In genomic region chr1:25476186-25477097, GRCh38 we compare ENCODE assay signal across 1 cellular context.
TF ChIP-seq lines count a peak whose summit lies in the region.

No MANE protein-coding gene starts in this region.

TF ChIP-seq in K562, 482 proteins besides CTCF, POLR2A, EP300 and RAD21 (continues in another document):
- no peak for TF ChIP-seq ZNF445 (CRISPR knock-in tag; IDR thresholded peaks at IDR 0.05; ENCODE audit: low read depth)
- TF ChIP-seq ATF1 (CRISPR knock-in tag; IDR thresholded peaks at IDR 0.05), result no peak
- no peak for TF ChIP-seq ATF1 (tag; IDR thresholded peaks at IDR 0.05)
- TF ChIP-seq SMC3 (conservative IDR thresholded peaks at IDR 0.05; ENCODE audit: insufficient read depth, low read depth, low read length), result no peak
- TF ChIP-seq JUNB (CRISPR knock-in tag; conservative IDR thresholded peaks at IDR 0.05), result no peak
- TF ChIP-seq, protein P1, sequence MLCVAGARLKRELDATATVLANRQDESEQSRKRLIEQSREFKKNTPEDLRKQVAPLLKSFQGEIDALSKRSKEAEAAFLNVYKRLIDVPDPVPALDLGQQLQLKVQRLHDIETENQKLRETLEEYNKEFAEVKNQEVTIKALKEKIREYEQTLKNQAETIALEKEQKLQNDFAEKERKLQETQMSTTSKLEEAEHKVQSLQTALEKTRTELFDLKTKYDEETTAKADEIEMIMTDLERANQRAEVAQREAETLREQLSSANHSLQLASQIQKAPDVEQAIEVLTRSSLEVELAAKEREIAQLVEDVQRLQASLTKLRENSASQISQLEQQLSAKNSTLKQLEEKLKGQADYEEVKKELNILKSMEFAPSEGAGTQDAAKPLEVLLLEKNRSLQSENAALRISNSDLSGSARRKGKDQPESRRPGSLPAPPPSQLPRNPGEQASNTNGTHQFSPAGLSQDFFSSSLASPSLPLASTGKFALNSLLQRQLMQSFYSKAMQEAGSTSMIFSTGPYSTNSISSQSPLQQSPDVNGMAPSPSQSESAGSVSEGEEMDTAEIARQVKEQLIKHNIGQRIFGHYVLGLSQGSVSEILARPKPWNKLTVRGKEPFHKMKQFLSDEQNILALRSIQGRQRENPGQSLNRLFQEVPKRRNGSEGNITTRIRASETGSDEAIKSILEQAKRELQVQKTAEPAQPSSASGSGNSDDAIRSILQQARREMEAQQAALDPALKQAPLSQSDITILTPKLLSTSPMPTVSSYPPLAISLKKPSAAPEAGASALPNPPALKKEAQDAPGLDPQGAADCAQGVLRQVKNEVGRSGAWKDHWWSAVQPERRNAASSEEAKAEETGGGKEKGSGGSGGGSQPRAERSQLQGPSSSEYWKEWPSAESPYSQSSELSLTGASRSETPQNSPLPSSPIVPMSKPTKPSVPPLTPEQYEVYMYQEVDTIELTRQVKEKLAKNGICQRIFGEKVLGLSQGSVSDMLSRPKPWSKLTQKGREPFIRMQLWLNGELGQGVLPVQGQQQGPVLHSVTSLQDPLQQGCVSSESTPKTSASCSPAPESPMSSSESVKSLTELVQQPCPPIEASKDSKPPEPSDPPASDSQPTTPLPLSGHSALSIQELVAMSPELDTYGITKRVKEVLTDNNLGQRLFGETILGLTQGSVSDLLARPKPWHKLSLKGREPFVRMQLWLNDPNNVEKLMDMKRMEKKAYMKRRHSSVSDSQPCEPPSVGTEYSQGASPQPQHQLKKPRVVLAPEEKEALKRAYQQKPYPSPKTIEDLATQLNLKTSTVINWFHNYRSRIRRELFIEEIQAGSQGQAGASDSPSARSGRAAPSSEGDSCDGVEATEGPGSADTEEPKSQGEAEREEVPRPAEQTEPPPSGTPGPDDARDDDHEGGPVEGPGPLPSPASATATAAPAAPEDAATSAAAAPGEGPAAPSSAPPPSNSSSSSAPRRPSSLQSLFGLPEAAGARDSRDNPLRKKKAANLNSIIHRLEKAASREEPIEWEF (CRISPR knock-in tag; IDR thresholded peaks at IDR 0.05), result no peak
- TF ChIP-seq KDM1A (IDR thresholded peaks at IDR 0.05), result peak; percentile 75 to 82
- TF ChIP-seq, protein P2, sequence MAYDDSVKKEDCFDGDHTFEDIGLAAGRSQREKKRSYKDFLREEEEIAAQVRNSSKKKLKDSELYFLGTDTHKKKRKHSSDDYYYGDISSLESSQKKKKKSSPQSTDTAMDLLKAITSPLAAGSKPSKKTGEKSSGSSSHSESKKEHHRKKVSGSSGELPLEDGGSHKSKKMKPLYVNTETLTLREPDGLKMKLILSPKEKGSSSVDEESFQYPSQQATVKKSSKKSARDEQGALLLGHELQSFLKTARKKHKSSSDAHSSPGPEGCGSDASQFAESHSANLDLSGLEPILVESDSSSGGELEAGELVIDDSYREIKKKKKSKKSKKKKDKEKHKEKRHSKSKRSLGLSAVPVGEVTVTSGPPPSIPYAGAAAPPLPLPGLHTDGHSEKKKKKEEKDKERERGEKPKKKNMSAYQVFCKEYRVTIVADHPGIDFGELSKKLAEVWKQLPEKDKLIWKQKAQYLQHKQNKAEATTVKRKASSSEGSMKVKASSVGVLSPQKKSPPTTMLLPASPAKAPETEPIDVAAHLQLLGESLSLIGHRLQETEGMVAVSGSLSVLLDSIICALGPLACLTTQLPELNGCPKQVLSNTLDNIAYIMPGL (CRISPR knock-in tag; IDR thresholded peaks at IDR 0.05), result no peak
- no peak for TF ChIP-seq TFAM (CRISPR knock-in tag; conservative IDR thresholded peaks at IDR 0.05)
- no peak for TF ChIP-seq ARNT (IDR thresholded peaks at IDR 0.05)
- no peak for TF ChIP-seq POU5F1 (IDR thresholded peaks at IDR 0.05; ENCODE audit: borderline replicate concordance, low read depth, low read length, partially characterized antibody)
- TF ChIP-seq U2AF1 (optimal IDR thresholded peaks at IDR 0.05; ENCODE audit: low read depth, low read length), result no peak
- no peak for TF ChIP-seq PHF8 (IDR thresholded peaks at IDR 0.05; ENCODE audit: borderline replicate concordance, low read length)
- peak in 1 of 2 experiments; percentile 65; a peak in 2 of 4 replicates for TF ChIP-seq RCOR1 (IDR thresholded peaks at IDR 0.05; ENCODE audit: borderline replicate concordance in 1 of 2, low read depth in 2 of 2, low read length in 2 of 2)
- no peak for TF ChIP-seq PML (IDR thresholded peaks at IDR 0.05; ENCODE audit: low read length)
- no peak for TF ChIP-seq KHSRP (IDR thresholded peaks at IDR 0.05)
- TF ChIP-seq, protein P3, sequence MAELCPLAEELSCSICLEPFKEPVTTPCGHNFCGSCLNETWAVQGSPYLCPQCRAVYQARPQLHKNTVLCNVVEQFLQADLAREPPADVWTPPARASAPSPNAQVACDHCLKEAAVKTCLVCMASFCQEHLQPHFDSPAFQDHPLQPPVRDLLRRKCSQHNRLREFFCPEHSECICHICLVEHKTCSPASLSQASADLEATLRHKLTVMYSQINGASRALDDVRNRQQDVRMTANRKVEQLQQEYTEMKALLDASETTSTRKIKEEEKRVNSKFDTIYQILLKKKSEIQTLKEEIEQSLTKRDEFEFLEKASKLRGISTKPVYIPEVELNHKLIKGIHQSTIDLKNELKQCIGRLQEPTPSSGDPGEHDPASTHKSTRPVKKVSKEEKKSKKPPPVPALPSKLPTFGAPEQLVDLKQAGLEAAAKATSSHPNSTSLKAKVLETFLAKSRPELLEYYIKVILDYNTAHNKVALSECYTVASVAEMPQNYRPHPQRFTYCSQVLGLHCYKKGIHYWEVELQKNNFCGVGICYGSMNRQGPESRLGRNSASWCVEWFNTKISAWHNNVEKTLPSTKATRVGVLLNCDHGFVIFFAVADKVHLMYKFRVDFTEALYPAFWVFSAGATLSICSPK (IDR thresholded peaks at IDR 0.05; ENCODE audit: borderline replicate concordance), result no peak
- no peak for TF ChIP-seq SMARCB1 (IDR thresholded peaks at IDR 0.05; ENCODE audit: insufficient read length, low read depth)
- no peak for TF ChIP-seq PYGO2 (tag; IDR thresholded peaks at IDR 0.05)
- TF ChIP-seq ZNF175 (CRISPR knock-in tag; IDR thresholded peaks at IDR 0.05; ENCODE audit: low read depth), result no peak
- peak; percentile 93 for TF ChIP-seq PKNOX1 (IDR thresholded peaks at IDR 0.05)
- no peak for TF ChIP-seq PRDM10 (IDR thresholded peaks at IDR 0.05; ENCODE audit: partially characterized antibody)
- no peak for TF ChIP-seq ZC3H11A (IDR thresholded peaks at IDR 0.05; ENCODE audit: low read depth, low read length)
- TF ChIP-seq CBX8 (IDR thresholded peaks at IDR 0.05; ENCODE audit: borderline replicate concordance, extremely low read depth, low read depth, low read length, poor library complexity, severe bottlenecking), result no peak
- no peak for TF ChIP-seq CEBPG (CRISPR knock-in tag; IDR thresholded peaks at IDR 0.05)
- 0 out of 4 replicates have a peak, but pooled peaks have one; percentile 10 to 20 for TF ChIP-seq CEBPG (tag; conservative IDR thresholded peaks at IDR 0.05 in 1 of 2, IDR thresholded peaks at IDR 0.05 in 1 of 2)
- no peak for TF ChIP-seq MYBL2 (IDR thresholded peaks at IDR 0.05; ENCODE audit: low read depth)
- no peak for TF ChIP-seq MYBL2 (CRISPR knock-in tag; IDR thresholded peaks at IDR 0.05; ENCODE audit: borderline replicate concordance)
- no peak for TF ChIP-seq PCBP1 (IDR thresholded peaks at IDR 0.05; ENCODE audit: low read depth, low read length, poor library complexity, severe bottlenecking)
- no peak for TF ChIP-seq ZNF699 (CRISPR knock-in tag; IDR thresholded peaks at IDR 0.05; ENCODE audit: insufficient replicate concordance)
- TF ChIP-seq ELF4 (CRISPR knock-in tag; IDR thresholded peaks at IDR 0.05), result no peak
- no peak for TF ChIP-seq GTF2F1 (IDR thresholded peaks at IDR 0.05; ENCODE audit: low read depth, low read length)
- TF ChIP-seq ADNP (tag; IDR thresholded peaks at IDR 0.05), result no peak
- no peak for TF ChIP-seq NFATC3 (IDR thresholded peaks at IDR 0.05)
- TF ChIP-seq THAP7 (CRISPR knock-in tag; IDR thresholded peaks at IDR 0.05), result no peak
- TF ChIP-seq CEBPB (tag; IDR thresholded peaks at IDR 0.05), result peak; percentile 70
- TF ChIP-seq, protein P4, sequence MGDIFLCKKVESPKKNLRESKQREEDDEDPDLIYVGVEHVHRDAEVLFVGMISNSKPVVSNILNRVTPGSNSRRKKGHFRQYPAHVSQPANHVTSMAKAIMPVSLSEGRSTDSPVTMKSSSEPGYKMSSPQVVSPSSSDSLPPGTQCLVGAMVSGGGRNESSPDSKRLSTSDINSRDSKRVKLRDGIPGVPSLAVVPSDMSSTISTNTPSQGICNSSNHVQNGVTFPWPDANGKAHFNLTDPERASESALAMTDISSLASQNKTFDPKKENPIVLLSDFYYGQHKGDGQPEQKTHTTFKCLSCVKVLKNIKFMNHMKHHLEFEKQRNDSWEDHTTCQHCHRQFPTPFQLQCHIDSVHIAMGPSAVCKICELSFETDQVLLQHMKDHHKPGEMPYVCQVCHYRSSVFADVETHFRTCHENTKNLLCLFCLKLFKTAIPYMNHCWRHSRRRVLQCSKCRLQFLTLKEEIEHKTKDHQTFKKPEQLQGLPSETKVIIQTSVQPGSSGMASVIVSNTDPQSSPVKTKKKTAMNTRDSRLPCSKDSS (IDR thresholded peaks at IDR 0.05; ENCODE audit: low read depth, partially characterized antibody), result no peak
- TF ChIP-seq, protein P5, sequence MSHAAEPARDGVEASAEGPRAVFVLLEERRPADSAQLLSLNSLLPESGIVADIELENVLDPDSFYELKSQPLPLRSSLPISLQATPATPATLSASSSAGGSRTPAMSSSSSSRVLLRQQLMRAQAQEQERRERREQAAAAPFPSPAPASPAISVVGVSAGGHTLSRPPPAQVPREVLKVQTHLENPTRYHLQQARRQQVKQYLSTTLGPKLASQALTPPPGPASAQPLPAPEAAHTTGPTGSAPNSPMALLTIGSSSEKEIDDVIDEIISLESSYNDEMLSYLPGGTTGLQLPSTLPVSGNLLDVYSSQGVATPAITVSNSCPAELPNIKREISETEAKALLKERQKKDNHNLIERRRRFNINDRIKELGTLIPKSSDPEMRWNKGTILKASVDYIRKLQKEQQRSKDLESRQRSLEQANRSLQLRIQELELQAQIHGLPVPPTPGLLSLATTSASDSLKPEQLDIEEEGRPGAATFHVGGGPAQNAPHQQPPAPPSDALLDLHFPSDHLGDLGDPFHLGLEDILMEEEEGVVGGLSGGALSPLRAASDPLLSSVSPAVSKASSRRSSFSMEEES (CRISPR knock-in tag; IDR thresholded peaks at IDR 0.05), result no peak
- no peak for TF ChIP-seq ZNF830 (CRISPR knock-in tag; IDR thresholded peaks at IDR 0.05)
- TF ChIP-seq HCFC1 (IDR thresholded peaks at IDR 0.05; ENCODE audit: low read depth, low read length), result no peak
- TF ChIP-seq ZNF143 (CRISPR knock-in tag; IDR thresholded peaks at IDR 0.05), result no peak
- TF ChIP-seq RUNX1 (IDR thresholded peaks at IDR 0.05; ENCODE audit: low read depth), result no peak
- no peak for TF ChIP-seq ZNF408 (CRISPR knock-in tag; IDR thresholded peaks at IDR 0.05; ENCODE audit: low read depth)
- TF ChIP-seq IFI16 (CRISPR knock-in tag; IDR thresholded peaks at IDR 0.05), result no peak
- TF ChIP-seq, protein P6, sequence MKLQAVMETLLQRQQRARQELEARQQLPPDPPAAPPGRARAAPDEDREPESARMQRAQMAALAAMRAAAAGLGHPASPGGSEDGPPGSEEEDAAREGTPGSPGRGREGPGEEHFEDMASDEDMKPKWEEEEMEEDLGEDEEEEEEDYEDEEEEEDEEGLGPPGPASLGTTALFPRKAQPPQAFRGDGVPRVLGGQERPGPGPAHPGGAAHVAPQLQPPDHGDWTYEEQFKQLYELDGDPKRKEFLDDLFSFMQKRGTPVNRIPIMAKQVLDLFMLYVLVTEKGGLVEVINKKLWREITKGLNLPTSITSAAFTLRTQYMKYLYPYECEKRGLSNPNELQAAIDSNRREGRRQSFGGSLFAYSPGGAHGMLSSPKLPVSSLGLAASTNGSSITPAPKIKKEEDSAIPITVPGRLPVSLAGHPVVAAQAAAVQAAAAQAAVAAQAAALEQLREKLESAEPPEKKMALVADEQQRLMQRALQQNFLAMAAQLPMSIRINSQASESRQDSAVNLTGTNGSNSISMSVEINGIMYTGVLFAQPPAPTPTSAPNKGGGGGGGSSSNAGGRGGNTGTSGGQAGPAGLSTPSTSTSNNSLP (IDR thresholded peaks at IDR 0.05; ENCODE audit: borderline replicate concordance, low read depth, low read length), result no peak
- TF ChIP-seq ARID1B (IDR thresholded peaks at IDR 0.05), result no peak
